In the genomic region with DNA sequence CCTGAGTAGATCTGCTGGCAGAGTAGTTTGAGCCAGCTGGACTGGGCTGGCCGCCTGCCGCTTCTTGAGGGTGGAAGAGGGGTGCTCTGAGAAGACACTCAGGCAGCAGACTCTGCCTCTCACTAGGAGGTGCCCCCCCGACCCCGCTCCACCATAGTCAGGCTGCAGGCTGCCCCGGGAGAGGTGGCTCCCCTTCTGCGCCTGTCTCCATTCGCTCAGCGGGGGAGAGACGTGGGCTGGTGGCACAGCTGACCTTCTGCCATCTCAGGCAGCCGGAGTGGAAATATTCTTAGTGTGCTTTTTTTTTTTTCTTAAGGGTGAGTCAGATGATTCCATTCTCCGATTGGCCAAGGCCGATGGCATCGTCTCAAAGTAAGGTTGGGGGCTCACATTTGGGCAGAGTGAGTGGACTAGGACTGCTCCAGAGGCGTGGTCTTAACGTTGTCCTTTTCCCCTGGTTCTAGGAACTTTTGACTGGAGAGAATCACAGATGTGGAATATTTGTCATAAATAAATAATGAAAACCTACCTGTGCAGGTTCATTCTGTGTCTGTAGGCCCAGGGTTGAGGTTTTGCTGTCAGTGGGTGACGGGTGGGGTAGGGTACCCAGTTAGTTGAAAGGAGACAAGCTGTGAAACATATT, we compare ENCODE assay signal across 8 cellular contexts. TPM values are rescaled to one million over a fixed set of nuclear protein-coding genes. Genes with fewer than 3 reads are reported as not detected.
DNase-seq lines count a peak whose midpoint lies in the region; ATAC-seq and TF ChIP-seq lines count a peak whose summit lies in the region.

No MANE protein-coding gene starts in this region.

- H3K9me3 ChIP-seq in SJSA1 (replicated peaks), result no peaks in the 10 kb centered on the region

- H3K27me3 ChIP-seq in SJSA1 (replicated peaks), result no peaks in the 10 kb centered on the region

- H3K4me3 Mint-ChIP-seq in progenitor cell of endocrine pancreas (ENCODE audit: low read depth), result peak overlapping the region; percentile 80

- TF ChIP-seq CTCF in GM12864 (IDR thresholded peaks at IDR 0.05; ENCODE audit: low read depth, low read length, missing control alignments) (no peak), epithelial cell of proximal tubule (conservative IDR thresholded peaks at IDR 0.05; ENCODE audit: low read depth, low read length) (no peak), progenitor cell of endocrine pancreas (IDR thresholded peaks at IDR 0.05; ENCODE audit: unreplicated experiment) (no peak)

- peak overlapping the region; percentile 73 for H3K27ac Mint-ChIP-seq in progenitor cell of endocrine pancreas

- peak overlapping the region; percentile 96 for H3K4me3 ChIP-seq in GM12864 (ENCODE audit: low read depth, low read length)
- H3K4me3 ChIP-seq in SJSA1, result peak overlapping the region; percentile 96
- peak overlapping the region; percentile 99 for H3K4me3 ChIP-seq in epithelial cell of proximal tubule (ENCODE audit: low read depth, low read length)

- H3K27ac ChIP-seq in SJSA1, result no peak overlapping the region

- H3K9me3 Mint-ChIP-seq in progenitor cell of endocrine pancreas (ENCODE audit: low read depth), result no peaks in the 10 kb centered on the region

- peaks cover 68% of the 10 kb centered on the region for H3K36me3 ChIP-seq in SJSA1

- H3K4me1 ChIP-seq in SJSA1 (replicated peaks), result peaks cover 15% of the 10 kb centered on the region

- peaks cover 19% of the 10 kb centered on the region for H3K4me1 Mint-ChIP-seq in progenitor cell of endocrine pancreas (ENCODE audit: low read depth)

- peaks cover 9% of the 10 kb centered on the region for H3K36me3 Mint-ChIP-seq in progenitor cell of endocrine pancreas (ENCODE audit: insufficient read depth)

- DNase-seq in GM12864 (ENCODE audit: low read depth) (no peak), SJSA1 (ENCODE audit: low read depth in 1 of 2, low spot score in 2 of 2) (no peak), epithelial cell of proximal tubule (ENCODE audit: low read depth) (no peak), progenitor cell of endocrine pancreas (ENCODE audit: low spot score, unreplicated experiment) (no peak), NCI-H510A treated with DMSO at 0.1 percent for 48 hours (lab: John Stamatoyannopoulos, UW) (no peak), OCI-M2 (lab: John Stamatoyannopoulos, UW; ENCODE audit: unreplicated experiment) (no peak)

- ATAC-seq in HG03571 (IDR thresholded peaks at IDR 0.05; ENCODE audit: unreplicated experiment) (no peak), GM18868 (IDR thresholded peaks at IDR 0.05; ENCODE audit: unreplicated experiment) (no peak)

- no peaks in the 10 kb centered on the region for H3K27me3 Mint-ChIP-seq in progenitor cell of endocrine pancreas

RNA-seq across cellular contexts. Expression of gene RPS21, which starts 1.2 kb away (rescaled TPM):
- 1,057 and 1,367 TPM in 2 replicates for total RNA-seq in SJSA1 (2014; rRNA removed; shearing (Covaris generic))
- total RNA-seq in epithelial cell of proximal tubule (2,187 and 2,322 TPM in 2 replicates), progenitor cell of endocrine pancreas (1,160 and 1,251 TPM in 2 replicates)

RNA-seq across cellular contexts. Expression of gene CABLES2, which starts 19.0 kb away (rescaled TPM):
- total RNA-seq in SJSA1 (2014; rRNA removed; shearing (Covaris generic)), result 6.9 and 14.9 TPM in 2 replicates
- total RNA-seq in epithelial cell of proximal tubule (5.8 and 7.8 TPM in 2 replicates), progenitor cell of endocrine pancreas (20.4 and 21.7 TPM in 2 replicates)

RNA-seq across cellular contexts. Expression of gene LAMA5, which starts 21.0 kb away (rescaled TPM):
- 3.2 and 3.6 TPM in 2 replicates for total RNA-seq in SJSA1 (2014; rRNA removed; shearing (Covaris generic))
- total RNA-seq in epithelial cell of proximal tubule (103 and 240 TPM in 2 replicates), progenitor cell of endocrine pancreas (248 and 252 TPM in 2 replicates)

RNA-seq across cellular contexts. Expression of gene RBBP8NL, which starts 39.2 kb away (rescaled TPM):
- total RNA-seq in SJSA1 (2014; rRNA removed; shearing (Covaris generic)), result not detected in 2 replicates
- total RNA-seq in epithelial cell of proximal tubule (0.07 and 0.40 TPM in 2 replicates), progenitor cell of endocrine pancreas (14.4 and 17.5 TPM in 2 replicates)

Comparison
In these comparisons a context has a peak if more than half of its experiments do, and no peak if none do; other contexts are left out.
1. RNA of gene LAMA5, which starts 21.0 kb away (total RNA-seq): 248 to 252 TPM in progenitor cell of endocrine pancreas and 103 to 240 TPM in epithelial cell of proximal tubule; 3.2 to 3.6 TPM in SJSA1; every median in the first group is over 10 times any median in the second.
2. Peak in every context shown above with its lines, with median percentiles within 50 percentile points of each other: H3K4me3 ChIP-seq.